Comparison of ENCODE assay signal across 9 cellular contexts in genomic region chr15:26083457-26084350, GRCh38.
A peak's percentile ranks its signal among the peaks of the same experiment; 100 is the strongest.
DNase-seq lines count a peak whose midpoint lies in the region; ATAC-seq and TF ChIP-seq lines count a peak whose summit lies in the region.
"Had no signal": no experiment of that assay in that cellular context is flagged by ENCODE, and none has a peak within 500 bp of the region (broad histone marks: within the 10 kb centered on the region; RNA-seq: fewer than 3 reads in every experiment).

No MANE protein-coding gene starts in this region.

- DNase-seq in activated CD4-positive, alpha-beta T cell treated with anti-CD3 and anti-CD28 coated beads for 36 hours = no peak
- DNase-seq in activated CD4-positive, alpha-beta T cell treated with anti-CD3 and anti-CD28 coated beads, Interleukin-2, amount 50 U/mL, for 4 hours = no peak
- DNase-seq in left colon = no peak
- no peak for DNase-seq in Karpas-422
- no peak for DNase-seq in NCI-H187 (lab: John Stamatoyannopoulos, UW)

- no peaks in the 10 kb centered on the region for H3K27me3 Mint-ChIP-seq in activated CD4-positive, alpha-beta T cell treated with anti-CD3 and anti-CD28 coated beads for 36 hours
- H3K27me3 Mint-ChIP-seq in stimulated activated memory B cell treated with anti-CD40 and anti-IgM and Interleukin-4, amounts not matched to agents 10 μg/mL and 1 μg/mL and 100 μg/mL, for 72 hours = no peaks in the 10 kb centered on the region

- H3K4me1 ChIP-seq in gastroesophageal sphincter (peaks cover 0 to 21% (median 0%) of the 10 kb centered on the region in 3 donors), Karpas-422 (ENCODE audit: low read length) (no peaks in the 10 kb centered on the region)

- TF ChIP-seq POLR2A in gastroesophageal sphincter (IDR thresholded peaks at IDR 0.05) = no peak

- H3K79me2 ChIP-seq in Karpas-422 (ENCODE audit: low read length) = no peaks in the 10 kb centered on the region

- H3K36me3 ChIP-seq in gastroesophageal sphincter (no peaks in the 10 kb centered on the region), Karpas-422 (ENCODE audit: insufficient read depth, low read length) (no peaks in the 10 kb centered on the region)

- H3K27ac ChIP-seq in VCaP = peak overlapping the region; percentile 92
- H3K27ac ChIP-seq in gastroesophageal sphincter = peak overlapping the region in 3 of 4 donors; percentile 33 to 95 (median 93)
- no peak overlapping the region for H3K27ac ChIP-seq in Karpas-422 (ENCODE audit: low read length)

- H3K4me3 ChIP-seq in gastroesophageal sphincter (no peak overlapping the region), Karpas-422 (ENCODE audit: low read length) (no peak overlapping the region)

- no peak for TF ChIP-seq EP300 in gastroesophageal sphincter (IDR thresholded peaks at IDR 0.05)

- H3K4me3 Mint-ChIP-seq in activated CD4-positive, alpha-beta T cell treated with anti-CD3 and anti-CD28 coated beads for 36 hours = peak overlapping the region; percentile 84
- H3K4me3 Mint-ChIP-seq in stimulated activated memory B cell treated with anti-CD40 and anti-IgM and Interleukin-4, amounts not matched to agents 10 μg/mL and 1 μg/mL and 100 μg/mL, for 72 hours = peak overlapping the region; percentile 82

- no peaks in the 10 kb centered on the region for H3K9me3 Mint-ChIP-seq in activated CD4-positive, alpha-beta T cell treated with anti-CD3 and anti-CD28 coated beads for 36 hours (ENCODE audit: low read depth)
- no peaks in the 10 kb centered on the region for H3K9me3 Mint-ChIP-seq in stimulated activated memory B cell treated with anti-CD40 and anti-IgM and Interleukin-4, amounts not matched to agents 10 μg/mL and 1 μg/mL and 100 μg/mL, for 72 hours

- no peak overlapping the region for H2AFZ ChIP-seq in Karpas-422 (ENCODE audit: low read length)

- no peaks in the 10 kb centered on the region for H3K9me2 ChIP-seq in Karpas-422 (replicated peaks; ENCODE audit: insufficient read depth, low read length)

- no peak overlapping the region for H3K4me2 ChIP-seq in Karpas-422 (ENCODE audit: low read depth, low read length, poor library complexity, severe bottlenecking)

- CTCF ChIA-PET in activated CD4-positive, alpha-beta T cell treated with anti-CD3 and anti-CD28 coated beads for 36 hours (lab: Charles Lee) = no interaction called here

- no peak for ATAC-seq in activated CD4-positive, alpha-beta T cell treated with anti-CD3 and anti-CD28 coated beads for 36 hours
- ATAC-seq in gastroesophageal sphincter (no peak), left colon (no peak)
- no peak for ATAC-seq in stimulated activated memory B cell treated with anti-CD40 and anti-IgM and Interleukin-4, amounts not matched to agents 10 μg/mL and 1 μg/mL and 100 μg/mL, for 72 hours
- ATAC-seq: HCT116 had no signal

- H4K20me1 ChIP-seq in Karpas-422 (ENCODE audit: insufficient read depth, low read depth, low read length) = no peaks in the 10 kb centered on the region

- no peak for TF ChIP-seq CTCF in VCaP (conservative IDR thresholded peaks at IDR 0.05)
- TF ChIP-seq CTCF in gastroesophageal sphincter (IDR thresholded peaks at IDR 0.05) = no peak

- no peaks in the 10 kb centered on the region for H3K9me3 ChIP-seq in gastroesophageal sphincter
- H3K9me3 ChIP-seq in Karpas-422 (ENCODE audit: low read length) = peaks cover 54% of the 10 kb centered on the region

- 40 to 60% methylated on average over 8 to 9 of the region's 9 CpGs for WGBS in gastroesophageal sphincter (ENCODE audit: low coverage in 1 of 2), 2 donors

- peak overlapping the region; percentile 95 for H3K27ac Mint-ChIP-seq in activated CD4-positive, alpha-beta T cell treated with anti-CD3 and anti-CD28 coated beads for 36 hours
- H3K27ac Mint-ChIP-seq in stimulated activated memory B cell treated with anti-CD40 and anti-IgM and Interleukin-4, amounts not matched to agents 10 μg/mL and 1 μg/mL and 100 μg/mL, for 72 hours = no peak overlapping the region

- H3K36me3 Mint-ChIP-seq in activated CD4-positive, alpha-beta T cell treated with anti-CD3 and anti-CD28 coated beads for 36 hours (ENCODE audit: low read depth) = peaks cover 2% of the 10 kb centered on the region
- H3K36me3 Mint-ChIP-seq in stimulated activated memory B cell treated with anti-CD40 and anti-IgM and Interleukin-4, amounts not matched to agents 10 μg/mL and 1 μg/mL and 100 μg/mL, for 72 hours = no peaks in the 10 kb centered on the region

- peaks cover 26% of the 10 kb centered on the region for H3K4me1 Mint-ChIP-seq in activated CD4-positive, alpha-beta T cell treated with anti-CD3 and anti-CD28 coated beads for 36 hours
- H3K4me1 Mint-ChIP-seq in stimulated activated memory B cell treated with anti-CD40 and anti-IgM and Interleukin-4, amounts not matched to agents 10 μg/mL and 1 μg/mL and 100 μg/mL, for 72 hours = peaks cover 35% of the 10 kb centered on the region

- intact Hi-C loops in activated CD4-positive, alpha-beta T cell treated with anti-CD3 and anti-CD28 coated beads for 36 hours (cut with DNase I, micrococcal nuclease) = loop anchor here (5.0 to 10.0 kb wide), 4 partner anchors 221 to 1126 kb away; partner anchors contain the start of gene ATP10A (in 1 of the 2)
- intact Hi-C loops in left colon (cut with DNase I, micrococcal nuclease) = no loop called here

- H3K9ac ChIP-seq in Karpas-422 (ENCODE audit: low read length) = no peak overlapping the region

- POLR2A ChIA-PET in activated CD4-positive, alpha-beta T cell treated with anti-CD3 and anti-CD28 coated beads for 36 hours (lab: Charles Lee) = no interaction called here

- H3K27me3 ChIP-seq in gastroesophageal sphincter (no peaks in the 10 kb centered on the region), Karpas-422 (ENCODE audit: low read length) (no peaks in the 10 kb centered on the region)

Comparison
In these comparisons a context has a peak if more than half of its experiments do, and no peak if none do; other contexts are left out.
1. intact Hi-C loops: an anchor here in activated CD4-positive, alpha-beta T cell treated with anti-CD3 and anti-CD28 coated beads for 36 hours (5.0 to 10.0 kb wide); none called in left colon.